Comparison of ENCODE assay signal across 1 cellular context in genomic region chr10:1048732-1049424, GRCh38.
TF ChIP-seq lines count a peak whose summit lies in the region.

Gene IDI1 (minus strand): TSS chr10:1049119. CDS start chr10:1049003, 116 bp downstream.

TF ChIP-seq in HepG2, 621 proteins besides CTCF, POLR2A, EP300 and RAD21 (continued from another document and continues in another):
- TF ChIP-seq PLSCR1 (CRISPR knock-in tag; IDR thresholded peaks at IDR 0.05; ENCODE audit: borderline replicate concordance): no peak
- no peak for TF ChIP-seq ZNF672 (CRISPR knock-in tag; IDR thresholded peaks at IDR 0.05)
- 0 out of 2 replicates have a peak, but pooled peaks have one; percentile 77 for TF ChIP-seq ZFP41 (CRISPR knock-in tag; IDR thresholded peaks at IDR 0.05; ENCODE audit: borderline replicate concordance)
- TF ChIP-seq ZNF503 (CRISPR knock-in tag; IDR thresholded peaks at IDR 0.05): peak; percentile 77; the same call in 1 of the 2 replicates
- TF ChIP-seq RFXAP (CRISPR knock-in tag; IDR thresholded peaks at IDR 0.05; ENCODE audit: borderline replicate concordance): peak; percentile 93
- TF ChIP-seq ZNF513 (CRISPR knock-in tag; conservative IDR thresholded peaks at IDR 0.05): peak; percentile 90
- TF ChIP-seq HDAC6 (IDR thresholded peaks at IDR 0.05; ENCODE audit: low read depth, low read length): no peak
- TF ChIP-seq ARID2 (CRISPR knock-in tag; IDR thresholded peaks at IDR 0.05; ENCODE audit: borderline replicate concordance): peak; percentile 88; the same call in 1 of the 2 replicates
- 0 out of 2 replicates have a peak, but pooled peaks have one; percentile 30 for TF ChIP-seq ELK4 (CRISPR knock-in tag; IDR thresholded peaks at IDR 0.05; ENCODE audit: borderline replicate concordance)
- TF ChIP-seq, protein P1, sequence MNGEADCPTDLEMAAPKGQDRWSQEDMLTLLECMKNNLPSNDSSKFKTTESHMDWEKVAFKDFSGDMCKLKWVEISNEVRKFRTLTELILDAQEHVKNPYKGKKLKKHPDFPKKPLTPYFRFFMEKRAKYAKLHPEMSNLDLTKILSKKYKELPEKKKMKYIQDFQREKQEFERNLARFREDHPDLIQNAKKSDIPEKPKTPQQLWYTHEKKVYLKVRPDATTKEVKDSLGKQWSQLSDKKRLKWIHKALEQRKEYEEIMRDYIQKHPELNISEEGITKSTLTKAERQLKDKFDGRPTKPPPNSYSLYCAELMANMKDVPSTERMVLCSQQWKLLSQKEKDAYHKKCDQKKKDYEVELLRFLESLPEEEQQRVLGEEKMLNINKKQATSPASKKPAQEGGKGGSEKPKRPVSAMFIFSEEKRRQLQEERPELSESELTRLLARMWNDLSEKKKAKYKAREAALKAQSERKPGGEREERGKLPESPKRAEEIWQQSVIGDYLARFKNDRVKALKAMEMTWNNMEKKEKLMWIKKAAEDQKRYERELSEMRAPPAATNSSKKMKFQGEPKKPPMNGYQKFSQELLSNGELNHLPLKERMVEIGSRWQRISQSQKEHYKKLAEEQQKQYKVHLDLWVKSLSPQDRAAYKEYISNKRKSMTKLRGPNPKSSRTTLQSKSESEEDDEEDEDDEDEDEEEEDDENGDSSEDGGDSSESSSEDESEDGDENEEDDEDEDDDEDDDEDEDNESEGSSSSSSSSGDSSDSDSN (CRISPR knock-in tag; IDR thresholded peaks at IDR 0.05): peak; percentile 73; the same call in 1 of the 2 replicates
- TF ChIP-seq GABPB1 (CRISPR knock-in tag; IDR thresholded peaks at IDR 0.05): peak; percentile 95
- TF ChIP-seq IRF2 (CRISPR knock-in tag; IDR thresholded peaks at IDR 0.05): no peak
- TF ChIP-seq ZNF772 (CRISPR knock-in tag; IDR thresholded peaks at IDR 0.05): no peak; the same call in 1 of the 2 replicates
- no peak for TF ChIP-seq FOXP1 (IDR thresholded peaks at IDR 0.05)
- TF ChIP-seq FOXP1 (CRISPR knock-in tag; IDR thresholded peaks at IDR 0.05): no peak
- TF ChIP-seq SOX6 (IDR thresholded peaks at IDR 0.05): no peak
- peak; percentile 66 for TF ChIP-seq SOX6 (CRISPR knock-in tag; IDR thresholded peaks at IDR 0.05)
- TF ChIP-seq ZMYM4 (CRISPR knock-in tag; IDR thresholded peaks at IDR 0.05): peak; percentile 99
- 0 out of 2 replicates have a peak, but pooled peaks have one; percentile 68 for TF ChIP-seq NKX3-1 (CRISPR knock-in tag; IDR thresholded peaks at IDR 0.05)
- 0 out of 2 replicates have a peak, but pooled peaks have one; percentile 27 for TF ChIP-seq FOXM1 (CRISPR knock-in tag; IDR thresholded peaks at IDR 0.05)
- TF ChIP-seq, protein P2, sequence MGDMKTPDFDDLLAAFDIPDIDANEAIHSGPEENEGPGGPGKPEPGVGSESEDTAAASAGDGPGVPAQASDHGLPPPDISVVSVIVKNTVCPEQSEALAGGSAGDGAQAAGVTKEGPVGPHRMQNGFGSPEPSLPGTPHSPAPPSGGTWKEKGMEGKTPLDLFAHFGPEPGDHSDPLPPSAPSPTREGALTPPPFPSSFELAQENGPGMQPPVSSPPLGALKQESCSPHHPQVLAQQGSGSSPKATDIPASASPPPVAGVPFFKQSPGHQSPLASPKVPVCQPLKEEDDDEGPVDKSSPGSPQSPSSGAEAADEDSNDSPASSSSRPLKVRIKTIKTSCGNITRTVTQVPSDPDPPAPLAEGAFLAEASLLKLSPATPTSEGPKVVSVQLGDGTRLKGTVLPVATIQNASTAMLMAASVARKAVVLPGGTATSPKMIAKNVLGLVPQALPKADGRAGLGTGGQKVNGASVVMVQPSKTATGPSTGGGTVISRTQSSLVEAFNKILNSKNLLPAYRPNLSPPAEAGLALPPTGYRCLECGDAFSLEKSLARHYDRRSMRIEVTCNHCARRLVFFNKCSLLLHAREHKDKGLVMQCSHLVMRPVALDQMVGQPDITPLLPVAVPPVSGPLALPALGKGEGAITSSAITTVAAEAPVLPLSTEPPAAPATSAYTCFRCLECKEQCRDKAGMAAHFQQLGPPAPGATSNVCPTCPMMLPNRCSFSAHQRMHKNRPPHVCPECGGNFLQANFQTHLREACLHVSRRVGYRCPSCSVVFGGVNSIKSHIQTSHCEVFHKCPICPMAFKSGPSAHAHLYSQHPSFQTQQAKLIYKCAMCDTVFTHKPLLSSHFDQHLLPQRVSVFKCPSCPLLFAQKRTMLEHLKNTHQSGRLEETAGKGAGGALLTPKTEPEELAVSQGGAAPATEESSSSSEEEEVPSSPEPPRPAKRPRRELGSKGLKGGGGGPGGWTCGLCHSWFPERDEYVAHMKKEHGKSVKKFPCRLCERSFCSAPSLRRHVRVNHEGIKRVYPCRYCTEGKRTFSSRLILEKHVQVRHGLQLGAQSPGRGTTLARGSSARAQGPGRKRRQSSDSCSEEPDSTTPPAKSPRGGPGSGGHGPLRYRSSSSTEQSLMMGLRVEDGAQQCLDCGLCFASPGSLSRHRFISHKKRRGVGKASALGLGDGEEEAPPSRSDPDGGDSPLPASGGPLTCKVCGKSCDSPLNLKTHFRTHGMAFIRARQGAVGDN (CRISPR knock-in tag; IDR thresholded peaks at IDR 0.05): peak; percentile 93
- TF ChIP-seq ZNF138 (CRISPR knock-in tag; IDR thresholded peaks at IDR 0.05; ENCODE audit: low read depth): no peak
- peak; percentile 34; the same call in 1 of the 2 replicates for TF ChIP-seq CREB3 (CRISPR knock-in tag; IDR thresholded peaks at IDR 0.05)
- TF ChIP-seq NCOR1 (IDR thresholded peaks at IDR 0.05; ENCODE audit: borderline replicate concordance, low read length): 0 out of 2 replicates have a peak, but pooled peaks have one; percentile 6
- no peak; the same call in none of the 2 replicates for TF ChIP-seq MNT (IDR thresholded peaks at IDR 0.05)
- TF ChIP-seq ZNF724P (CRISPR knock-in tag; IDR thresholded peaks at IDR 0.05; ENCODE audit: borderline replicate concordance): peak; percentile 27; the same call in 1 of the 2 replicates
- TF ChIP-seq CREB1 (IDR thresholded peaks at IDR 0.05): peak; percentile 90
- TF ChIP-seq CREB1 (CRISPR knock-in tag; IDR thresholded peaks at IDR 0.05): peak; percentile 89
- TF ChIP-seq NFATC3 (CRISPR knock-in tag; IDR thresholded peaks at IDR 0.05): no peak
- no peak for TF ChIP-seq RCOR2 (CRISPR knock-in tag; IDR thresholded peaks at IDR 0.05)
- TF ChIP-seq KAT7 (CRISPR knock-in tag; IDR thresholded peaks at IDR 0.05; ENCODE audit: borderline replicate concordance): no peak
- TF ChIP-seq CEBPG (CRISPR knock-in tag; IDR thresholded peaks at IDR 0.05): 0 out of 2 replicates have a peak, but pooled peaks have one; percentile 6
- peak; percentile 71; the same call in 1 of the 2 replicates for TF ChIP-seq ZNF430 (CRISPR knock-in tag; IDR thresholded peaks at IDR 0.05)
- no peak for TF ChIP-seq PAF1 (CRISPR knock-in tag; IDR thresholded peaks at IDR 0.05)
- TF ChIP-seq ZNF737 (CRISPR knock-in tag; IDR thresholded peaks at IDR 0.05; ENCODE audit: borderline replicate concordance): no peak
- TF ChIP-seq PATZ1 (CRISPR knock-in tag; IDR thresholded peaks at IDR 0.05): peak; percentile 86
- peak; percentile 92 for TF ChIP-seq ATF1 (CRISPR knock-in tag; IDR thresholded peaks at IDR 0.05)
- TF ChIP-seq NR2C2 (CRISPR knock-in tag; IDR thresholded peaks at IDR 0.05; ENCODE audit: borderline replicate concordance): peak; percentile 90
- no peak for TF ChIP-seq NONO (IDR thresholded peaks at IDR 0.05)
- TF ChIP-seq NONO (CRISPR knock-in tag; conservative IDR thresholded peaks at IDR 0.05): peak; percentile 97
- TF ChIP-seq RNF2 (conservative IDR thresholded peaks at IDR 0.05; ENCODE audit: low read depth): peak; percentile 83
- no peak for TF ChIP-seq ZNF101 (CRISPR knock-in tag; IDR thresholded peaks at IDR 0.05; ENCODE audit: borderline replicate concordance, low read depth)
- TF ChIP-seq KLF15 (CRISPR knock-in tag; IDR thresholded peaks at IDR 0.05; ENCODE audit: borderline replicate concordance): no peak
- 0 out of 2 replicates have a peak, but pooled peaks have one; percentile 11 for TF ChIP-seq ZNF773 (CRISPR knock-in tag; IDR thresholded peaks at IDR 0.05; ENCODE audit: borderline replicate concordance)
